Comparison of ENCODE assay signal across 8 cellular contexts in genomic region chr1:203006948-203007871, GRCh38. TPM values are rescaled to one million over a fixed set of nuclear protein-coding genes. Genes with fewer than 3 reads are reported as not detected.
DNase-seq lines count a peak whose midpoint lies in the region; ATAC-seq and TF ChIP-seq lines count a peak whose summit lies in the region.

Gene TMEM183A (plus strand): TSS chr1:203007374. CDS start chr1:203007466, 92 bp downstream.

- ATAC-seq in RWPE2 (ENCODE audit: low read depth) = peak; percentile 95
- ATAC-seq in naive thymus-derived CD8-positive, alpha-beta T cell = peak; percentile 92 to 93

- H3K4me1 ChIP-seq in RWPE2 (ENCODE audit: insufficient read depth, poor library complexity, severe bottlenecking) = peaks cover 5% of the 10 kb centered on the region

- no peaks in the 10 kb centered on the region for H3K9me3 Mint-ChIP-seq in activated T-helper 2 cell treated with anti-CD3 and anti-CD28 coated beads, Interferon-gamma antibody, Interleukin-2, Interleukin-4, amounts not matched to agents 10 μg/mL and 5 μg/mL and 100 μg/mL, durations not matched to agents 14 hours and 24 hours and 36 hours
- no peaks in the 10 kb centered on the region for H3K9me3 Mint-ChIP-seq in naive thymus-derived CD8-positive, alpha-beta T cell

- intact Hi-C loops in activated T-helper 2 cell treated with anti-CD3 and anti-CD28 coated beads, Interferon-gamma antibody, Interleukin-2, Interleukin-4, amounts not matched to agents 10 μg/mL and 5 μg/mL and 100 μg/mL, durations not matched to agents 14 hours and 24 hours and 36 hours (cut with micrococcal nuclease) = loop anchor here (2.0 to 5.0 kb wide), 2 partner anchors 80 to 120 kb away; partner anchors contain the start of genes KLHL12 and RABIF

- peaks cover 27% of the 10 kb centered on the region for H3K4me1 Mint-ChIP-seq in activated T-helper 2 cell treated with anti-CD3 and anti-CD28 coated beads, Interferon-gamma antibody, Interleukin-2, Interleukin-4, amounts not matched to agents 10 μg/mL and 5 μg/mL and 100 μg/mL, durations not matched to agents 14 hours and 24 hours and 36 hours (ENCODE audit: low read depth)
- H3K4me1 Mint-ChIP-seq in naive thymus-derived CD8-positive, alpha-beta T cell = peaks cover 16 to 47% (median 39%) of the 10 kb centered on the region in 4 donors

- H3K27ac Mint-ChIP-seq in activated T-helper 2 cell treated with anti-CD3 and anti-CD28 coated beads, Interferon-gamma antibody, Interleukin-2, Interleukin-4, amounts not matched to agents 10 μg/mL and 5 μg/mL and 100 μg/mL, durations not matched to agents 14 hours and 24 hours and 36 hours = peak within 1 kb of the TSS; percentile 93
- H3K27ac Mint-ChIP-seq in naive thymus-derived CD8-positive, alpha-beta T cell = peak within 1 kb of the TSS; percentile 94 to 99 (median 98)

- TF ChIP-seq CTCF in RWPE2 (IDR thresholded peaks at IDR 0.05; ENCODE audit: poor library complexity, severe bottlenecking) (no peak), fibroblast of mammary gland (conservative IDR thresholded peaks at IDR 0.05; ENCODE audit: control insufficient read depth, insufficient read depth, low read depth, low read length) (no peak)

- H3K27ac ChIP-seq in RWPE2 (ENCODE audit: poor library complexity, severe bottlenecking) = peak within 1 kb of the TSS; percentile 64

- H3K27me3 ChIP-seq in RWPE2 (ENCODE audit: insufficient read depth, poor library complexity, severe bottlenecking) = no peaks in the 10 kb centered on the region

- no peaks in the 10 kb centered on the region for H3K9me3 ChIP-seq in RWPE2 (ENCODE audit: severe bottlenecking)

- DNase-seq in Daoy (ENCODE audit: low read depth) (peak; percentile 99), GOT3 (lab: John Stamatoyannopoulos, UW) (peak; percentile 86), LoVo (ENCODE audit: low spot score) (peak; percentile 98), RWPE2 (ENCODE audit: low spot score) (peak; percentile 97), fibroblast of mammary gland (ENCODE audit: low read depth) (peak; percentile 97)
- DNase-seq in activated T-helper 2 cell treated with anti-CD3 and anti-CD28 coated beads, Interferon-gamma antibody, Interleukin-2, Interleukin-4, amounts not matched to agents 10 μg/mL and 5 μg/mL and 100 μg/mL, durations not matched to agents 14 hours and 24 hours and 36 hours (ENCODE audit: low spot score) = peak; percentile 95
- DNase-seq in naive thymus-derived CD8-positive, alpha-beta T cell = peak; percentile 83 to 98 (median 94)
- peak; percentile 84 to 94 (median 91) for DNase-seq in stimulated activated naive CD4-positive, alpha-beta T cell (lab: John Stamatoyannopoulos, UW)

- peaks cover 28% of the 10 kb centered on the region for H3K36me3 Mint-ChIP-seq in activated T-helper 2 cell treated with anti-CD3 and anti-CD28 coated beads, Interferon-gamma antibody, Interleukin-2, Interleukin-4, amounts not matched to agents 10 μg/mL and 5 μg/mL and 100 μg/mL, durations not matched to agents 14 hours and 24 hours and 36 hours (ENCODE audit: low read depth)
- peaks cover 5 to 37% (median 16%) of the 10 kb centered on the region in 3 donors for H3K36me3 Mint-ChIP-seq in naive thymus-derived CD8-positive, alpha-beta T cell

- POLR2A ChIA-PET in naive thymus-derived CD8-positive, alpha-beta T cell (lab: Charles Lee) = interaction anchor here (0.7 to 1.9 kb wide), 16 partner anchors 12 to 315 kb away, joined by 3 to 29 read pairs (median 5); partner anchors contain the start of genes KLHL12, PCAT6 and PPFIA4

- peaks cover 38% of the 10 kb centered on the region for H3K36me3 ChIP-seq in RWPE2 (ENCODE audit: low read depth)

- H3K4me3 ChIP-seq in RWPE2 (ENCODE audit: severe bottlenecking) (peak within 1 kb of the TSS; percentile 78), fibroblast of mammary gland (ENCODE audit: control insufficient read depth, low read depth, low read length) (peak within 1 kb of the TSS; percentile 92)

- peak within 1 kb of the TSS; percentile 88 for H3K4me3 Mint-ChIP-seq in activated T-helper 2 cell treated with anti-CD3 and anti-CD28 coated beads, Interferon-gamma antibody, Interleukin-2, Interleukin-4, amounts not matched to agents 10 μg/mL and 5 μg/mL and 100 μg/mL, durations not matched to agents 14 hours and 24 hours and 36 hours (ENCODE audit: low read depth)
- H3K4me3 Mint-ChIP-seq in naive thymus-derived CD8-positive, alpha-beta T cell = peak within 1 kb of the TSS; percentile 78 to 98 (median 96)

- H3K27me3 Mint-ChIP-seq in activated T-helper 2 cell treated with anti-CD3 and anti-CD28 coated beads, Interferon-gamma antibody, Interleukin-2, Interleukin-4, amounts not matched to agents 10 μg/mL and 5 μg/mL and 100 μg/mL, durations not matched to agents 14 hours and 24 hours and 36 hours (ENCODE audit: low read depth) = no peaks in the 10 kb centered on the region
- H3K27me3 Mint-ChIP-seq in naive thymus-derived CD8-positive, alpha-beta T cell = peaks cover 0 to 1% (median 0%) of the 10 kb centered on the region in 5 donors

RNA-seq across cellular contexts. Expression of gene TMEM183A, which starts in this region (rescaled TPM):
- total RNA-seq in Daoy (2014; rRNA removed; shearing (Covaris generic)) = 94.8 and 121 TPM in 2 replicates
- total RNA-seq in activated T-helper 2 cell treated with anti-CD3 and anti-CD28 coated beads, Interferon-gamma antibody, Interleukin-2, Interleukin-4, amounts not matched to agents 10 μg/mL and 5 μg/mL and 100 μg/mL, durations not matched to agents 14 hours and 24 hours and 36 hours = 74.7 and 75.8 TPM in 2 replicates
- 10 to 100 TPM; 85.4 to 92.0 TPM for total RNA-seq in naive thymus-derived CD8-positive, alpha-beta T cell
- 10 to 100 TPM; 46.2 to 53.6 (median 47.4) TPM for polyA plus RNA-seq in naive thymus-derived CD8-positive, alpha-beta T cell

Comparison
In these comparisons a context has a peak if more than half of its experiments do, and no peak if none do; other contexts are left out.
1. Peak in every context shown above with its lines: DNase-seq, ATAC-seq, H3K4me3 ChIP-seq and H3K27ac ChIP-seq.